ENCODE assay signal across 23 cellular contexts in genomic region chr5:152372875-152373274, GRCh38. TPM values are rescaled to one million over a fixed set of nuclear protein-coding genes. Genes with fewer than 3 reads are reported as not detected.
"Had no signal": no experiment of that assay in that cellular context is flagged by ENCODE, and none has a peak within 500 bp of the region (broad histone marks: within the 10 kb centered on the region; RNA-seq: fewer than 3 reads in every experiment).

No MANE protein-coding gene starts in this region.

- H3K4me3 ChIP-seq: adrenal gland had no signal

- DNase-seq: activated CD4-positive, alpha-beta T cell treated with anti-CD3 and anti-CD28 coated beads for 4 hours; activated CD8-positive, alpha-beta memory T cell treated with anti-CD3 and anti-CD28 coated beads, Interleukin-2, amount 50 U/mL, for 4 hours; activated CD8-positive, alpha-beta T cell treated with anti-CD3 and anti-CD28 coated beads for 36 hours; activated naive CD4-positive, alpha-beta T cell treated with anti-CD3 and anti-CD28 coated beads, Interleukin-2, amount 50 U/mL, for 16 hours; activated naive CD8-positive, alpha-beta T cell treated with anti-CD3 and anti-CD28 coated beads, Interleukin-2, amount 10 ng/mL, durations not matched to agents 7 days and 5 days; activated T-cell treated with anti-CD3 and anti-CD28 coated beads, Interleukin-2, amount 50 U/mL, for 72 hours; adrenal gland; anterior cingulate cortex; KBM-7; MV-4-11; NCI-H1105; NCI-H1436; NCI-H1694 treated with DMSO at 0.1 percent for 48 hours; NCI-H2029 treated with DMSO at 0.1 percent for 48 hours; NCI-H510A treated with DMSO at 0.1 percent for 48 hours; NCI-H69; NK-92 treated with Interleukin-12 subunit alpha and Interleukin-12 subunit beta, amount 100 ng/mL, for 24 hours; SIG-M5; T-helper 1 cell had no signal

- H3K9me3 ChIP-seq: adrenal gland had no signal

- H3K36me3 ChIP-seq: adrenal gland had no signal

- H3K4me3 Mint-ChIP-seq: activated CD8-positive, alpha-beta T cell treated with anti-CD3 and anti-CD28 coated beads for 36 hours; activated naive CD8-positive, alpha-beta T cell treated with anti-CD3 and anti-CD28 coated beads, Interleukin-2, amount 10 ng/mL, durations not matched to agents 7 days and 5 days; activated T-cell treated with anti-CD3 and anti-CD28 coated beads, Interleukin-2, amount 50 U/mL, for 72 hours; central memory CD8-positive, alpha-beta T cell had no signal

- H3K4me1 Mint-ChIP-seq: activated naive CD8-positive, alpha-beta T cell treated with anti-CD3 and anti-CD28 coated beads, Interleukin-2, amount 10 ng/mL, durations not matched to agents 7 days and 5 days; central memory CD8-positive, alpha-beta T cell had no signal

- H3K27ac Mint-ChIP-seq: activated CD8-positive, alpha-beta T cell treated with anti-CD3 and anti-CD28 coated beads for 36 hours; activated naive CD8-positive, alpha-beta T cell treated with anti-CD3 and anti-CD28 coated beads, Interleukin-2, amount 10 ng/mL, durations not matched to agents 7 days and 5 days; activated T-cell treated with anti-CD3 and anti-CD28 coated beads, Interleukin-2, amount 50 U/mL, for 72 hours had no signal

- H3K27me3 ChIP-seq: adrenal gland had no signal

- H3K9me3 Mint-ChIP-seq: activated CD8-positive, alpha-beta T cell treated with anti-CD3 and anti-CD28 coated beads for 36 hours; activated naive CD8-positive, alpha-beta T cell treated with anti-CD3 and anti-CD28 coated beads, Interleukin-2, amount 10 ng/mL, durations not matched to agents 7 days and 5 days; activated T-cell treated with anti-CD3 and anti-CD28 coated beads, Interleukin-2, amount 50 U/mL, for 72 hours; central memory CD8-positive, alpha-beta T cell had no signal

- H3K36me3 Mint-ChIP-seq: activated naive CD8-positive, alpha-beta T cell treated with anti-CD3 and anti-CD28 coated beads, Interleukin-2, amount 10 ng/mL, durations not matched to agents 7 days and 5 days had no signal

- H3K27ac ChIP-seq: adrenal gland, VCaP had no signal

- H3K4me1 ChIP-seq: adrenal gland had no signal

RNA-seq across cellular contexts. Expression of gene NMUR2, which starts 32.2 kb away (rescaled TPM):
- total RNA-seq: activated CD8-positive, alpha-beta T cell treated with anti-CD3 and anti-CD28 coated beads for 36 hours; activated naive CD8-positive, alpha-beta T cell treated with anti-CD3 and anti-CD28 coated beads, Interleukin-2, amount 10 ng/mL, durations not matched to agents 7 days and 5 days; activated T-cell treated with anti-CD3 and anti-CD28 coated beads, Interleukin-2, amount 50 U/mL, for 72 hours; adrenal gland; RPMI7951; T-helper 2 cell treated with Interferon-gamma antibody and Interleukin-4, amounts not matched to agents 100 ng/mL and 5 ng/mL, for 36 hours had no signal
